In the genomic region with DNA sequence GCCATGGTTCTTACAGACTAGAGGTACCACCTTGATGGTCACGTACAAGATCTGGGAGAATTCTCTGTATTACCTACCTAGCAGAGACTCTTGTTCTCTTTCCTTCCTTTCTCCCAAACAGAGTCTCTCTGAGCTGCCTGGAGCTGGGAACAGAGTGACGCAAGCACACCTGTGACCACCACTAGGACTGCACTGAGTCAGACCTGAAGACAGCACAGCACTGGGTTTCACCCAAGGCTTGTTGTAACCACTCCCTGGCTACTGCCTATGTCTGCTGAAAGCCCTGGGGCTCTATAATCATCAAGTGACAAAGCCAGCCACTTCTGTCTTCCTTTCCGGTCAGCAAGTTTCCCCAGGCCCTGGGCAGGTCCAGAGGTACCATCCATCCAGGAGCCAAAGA, we compare ENCODE assay signal across 19 cellular contexts.
"Had no signal": no experiment of that assay in that cellular context is flagged by ENCODE, and none has a peak within 500 bp of the region (broad histone marks: within the 10 kb centered on the region; RNA-seq: fewer than 3 reads in every experiment).

No MANE protein-coding gene starts in this region.

- H3K27me3 ChIP-seq: MG63 had no signal

- H3K36me3 ChIP-seq: MG63 had no signal

- H3K4me3 ChIP-seq: MG63 had no signal

- H3K9me3 ChIP-seq: MG63, SK-N-SH had no signal

- H3K27ac ChIP-seq: RWPE1 had no signal

- DNase-seq: KBM-7, MG63, NCI-H1092, NCI-H1105 treated with DMSO at 0.1 percent for 48 hours, NCI-H1417 treated with DMSO at 0.1 percent for 48 hours, NCI-H146, NCI-H1694 treated with DMSO at 0.1 percent for 48 hours, NCI-H1930, NCI-H2081, NCI-H2107, NCI-H2227 treated with DMSO at 0.1 percent for 48 hours, NCI-H524, NCI-H526 treated with DMSO at 0.1 percent for 48 hours, NCI-H748 treated with DMSO at 0.1 percent for 48 hours, PC-3, SHP77, SK-N-SH had no signal

- ATAC-seq: Panc1, PC-3 had no signal
